In genomic region chr3:177488740-177489139, GRCh38 we compare ENCODE assay signal across 24 cellular contexts.
"Had no signal": no experiment of that assay in that cellular context is flagged by ENCODE, and none has a peak within 500 bp of the region (broad histone marks: within the 10 kb centered on the region; RNA-seq: fewer than 3 reads in every experiment).

No MANE protein-coding gene starts in this region.

- H3K4me1 Mint-ChIP-seq: activated B cell treated with CpG ODN at 0.5 μM for 24 hours; stimulated activated naive B cell treated with anti-CD40 and anti-IgM and Interleukin-4, amounts not matched to agents 10 μg/mL and 1 μg/mL and 100 μg/mL, for 72 hours had no signal

- H3K9me3 Mint-ChIP-seq: activated B cell treated with CpG ODN at 0.5 μM for 24 hours had no signal

- H3K27ac Mint-ChIP-seq: activated B cell treated with CpG ODN at 0.5 μM for 24 hours; activated naive CD4-positive, alpha-beta T cell treated with anti-CD3 and anti-CD28 coated beads, Interleukin-2, amount 50 U/mL, for 24 hours; activated naive CD8-positive, alpha-beta T cell treated with anti-CD3 and anti-CD28 coated beads, Interleukin-2, amount 50 U/mL, for 24 hours; activated T-helper 1 cell treated with anti-CD3 and anti-CD28 coated beads, Interleukin-12 subunit alpha, Interleukin-12 subunit beta, Interleukin-2, Interleukin-4 antibody, amounts not matched to agents 30 ng/mL and 10 ng/mL and 1 ng/mL, durations not matched to agents 14 hours and 24 hours and 36 hours; mesothelial cell of epicardium; stimulated activated naive B cell treated with anti-CD40 and anti-IgM and Interleukin-4, amounts not matched to agents 10 μg/mL and 1 μg/mL and 100 μg/mL, for 72 hours had no signal

- DNase-seq: activated B cell treated with CpG ODN at 0.5 μM for 24 hours; activated gamma-delta T cell; activated naive CD8-positive, alpha-beta T cell treated with anti-CD3 and anti-CD28 coated beads, Interleukin-2, amount 50 U/mL, for 24 hours; amygdala; colonic mucosa; effector CD8-positive, alpha-beta T cell; left cardiac atrium; mammary epithelial cell; occipital lobe; right cardiac atrium; stimulated activated CD4-positive, alpha-beta T cell treated with anti-CD3 and anti-CD28 coated beads, Interleukin-15, amount 100 ng/mL, for 24 hours; stimulated activated CD4-positive, alpha-beta T cell treated with anti-CD3 and anti-CD28 coated beads, Interleukin-2, amount 100 ng/mL, for 24 hours; stimulated activated naive B cell treated with anti-CD40 and anti-IgM and Interleukin-4, amounts not matched to agents 10 μg/mL and 1 μg/mL and 100 μg/mL, for 72 hours; stomach had no signal

- H3K4me2 ChIP-seq: hepatocyte had no signal

- FAIRE-seq: bronchial epithelial cell had no signal

- H3K27me3 ChIP-seq: colonic mucosa, gastroesophageal sphincter, hepatocyte, stomach, suprapubic skin, tibial nerve had no signal

- H3K27me3 Mint-ChIP-seq: activated B cell treated with CpG ODN at 0.5 μM for 24 hours; activated naive CD4-positive, alpha-beta T cell treated with anti-CD3 and anti-CD28 coated beads, Interleukin-2, amount 50 U/mL, for 24 hours; activated naive CD8-positive, alpha-beta T cell treated with anti-CD3 and anti-CD28 coated beads, Interleukin-2, amount 50 U/mL, for 24 hours; naive thymus-derived CD4-positive, alpha-beta T cell; stimulated activated naive B cell treated with anti-CD40 and anti-IgM and Interleukin-4, amounts not matched to agents 10 μg/mL and 1 μg/mL and 100 μg/mL, for 72 hours had no signal

- H3K9me3 ChIP-seq: colonic mucosa, gastroesophageal sphincter, suprapubic skin had no signal

- H3K36me3 ChIP-seq: colonic mucosa, gastroesophageal sphincter, stomach, suprapubic skin, tibial nerve had no signal

- H3K4me3 Mint-ChIP-seq: activated B cell treated with CpG ODN at 0.5 μM for 24 hours; activated naive CD4-positive, alpha-beta T cell treated with anti-CD3 and anti-CD28 coated beads, Interleukin-2, amount 50 U/mL, for 24 hours; activated naive CD8-positive, alpha-beta T cell treated with anti-CD3 and anti-CD28 coated beads, Interleukin-2, amount 50 U/mL, for 24 hours; activated T-helper 1 cell treated with anti-CD3 and anti-CD28 coated beads, Interleukin-12 subunit alpha, Interleukin-12 subunit beta, Interleukin-2, Interleukin-4 antibody, amounts not matched to agents 30 ng/mL and 10 ng/mL and 1 ng/mL, durations not matched to agents 14 hours and 24 hours and 36 hours; mesothelial cell of epicardium; neural crest cell; stimulated activated naive B cell treated with anti-CD40 and anti-IgM and Interleukin-4, amounts not matched to agents 10 μg/mL and 1 μg/mL and 100 μg/mL, for 72 hours had no signal

- ATAC-seq: activated naive CD8-positive, alpha-beta T cell treated with anti-CD3 and anti-CD28 coated beads, Interleukin-2, amount 50 U/mL, for 24 hours; gastroesophageal sphincter; left cardiac atrium; naive thymus-derived CD4-positive, alpha-beta T cell; right cardiac atrium; stimulated activated naive B cell treated with anti-CD40 and anti-IgM and Interleukin-4, amounts not matched to agents 10 μg/mL and 1 μg/mL and 100 μg/mL, for 72 hours had no signal

- H2AFZ ChIP-seq: hepatocyte had no signal

- H3K4me1 ChIP-seq: colonic mucosa had no signal

- H3K36me3 Mint-ChIP-seq: activated naive CD4-positive, alpha-beta T cell treated with anti-CD3 and anti-CD28 coated beads, Interleukin-2, amount 50 U/mL, for 24 hours; stimulated activated naive B cell treated with anti-CD40 and anti-IgM and Interleukin-4, amounts not matched to agents 10 μg/mL and 1 μg/mL and 100 μg/mL, for 72 hours had no signal

- H3K27ac ChIP-seq: colonic mucosa, gastroesophageal sphincter, hepatocyte, stomach, suprapubic skin, tibial nerve had no signal

- H3K79me2 ChIP-seq: hepatocyte had no signal

- H3K4me3 ChIP-seq: colonic mucosa, gastroesophageal sphincter, hepatocyte, stomach, suprapubic skin, tibial nerve had no signal
